In the genomic region with DNA sequence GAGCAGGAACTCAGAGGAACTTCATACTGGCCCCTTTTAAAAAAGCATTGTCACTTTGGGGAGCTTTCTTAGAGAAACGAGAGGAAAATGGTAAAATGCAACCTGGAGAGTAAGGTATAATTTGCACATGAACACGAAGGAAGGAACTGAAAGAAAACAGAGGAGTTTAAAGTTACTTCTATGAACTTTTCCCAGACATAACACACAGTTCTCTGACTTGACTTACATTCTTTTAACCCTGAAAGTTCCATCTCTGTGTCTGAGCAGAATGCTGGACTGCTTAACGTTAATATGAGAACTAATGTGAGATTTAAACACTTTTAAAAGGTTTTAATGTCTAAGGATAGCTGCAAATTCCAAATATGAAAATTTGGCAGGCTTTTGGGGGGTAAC, we compare ENCODE assay signal across 13 cellular contexts.
DNase-seq lines count a peak whose midpoint lies in the region; ATAC-seq and TF ChIP-seq lines count a peak whose summit lies in the region.
"Had no signal": no experiment of that assay in that cellular context is flagged by ENCODE, and none has a peak within 500 bp of the region (broad histone marks: within the 10 kb centered on the region; RNA-seq: fewer than 3 reads in every experiment).

No MANE protein-coding gene starts in this region.

- H3K36me3 ChIP-seq in IMR-90 (ENCODE audit: control insufficient read depth, insufficient read depth, low read length) (no peaks in the 10 kb centered on the region), breast epithelium (no peaks in the 10 kb centered on the region), left lung (no peaks in the 10 kb centered on the region), stomach smooth muscle (ENCODE audit: control insufficient read depth in 2 of 2, insufficient read depth in 2 of 2, low read length in 2 of 2) (no peaks in the 10 kb centered on the region)

- dilution Hi-C loops in IMR-90 (cut with HindIII; ENCODE audit: low sequenced_read_pairs, unreplicated experiment), result no loop called here

- in situ Hi-C loops in IMR-90 (cut with MboI; ENCODE audit: low sequenced_read_pairs), result no loop called here

- TF ChIP-seq CTCF in IMR-90 (conservative IDR thresholded peaks at IDR 0.05; ENCODE audit: low read depth, low read length), result no peak
- no peak for TF ChIP-seq CTCF in breast epithelium (IDR thresholded peaks at IDR 0.05)
- no peak for TF ChIP-seq CTCF in left lung (IDR thresholded peaks at IDR 0.05)
- no peak for TF ChIP-seq CTCF in omental fat pad (IDR thresholded peaks at IDR 0.05)

- H3K4me1 ChIP-seq in IMR-90 (ENCODE audit: control insufficient read depth, insufficient read depth, low read length) (peaks cover 6% of the 10 kb centered on the region), breast epithelium (peaks cover 3 to 12% of the 10 kb centered on the region in 2 donors), left lung (peaks cover 13 to 24% of the 10 kb centered on the region in 2 donors), stomach smooth muscle (ENCODE audit: control insufficient read depth, insufficient read depth, low read length) (peaks cover 42% of the 10 kb centered on the region)

- no peak overlapping the region for H2BK120ac ChIP-seq in IMR-90 (ENCODE audit: low read depth, low read length)

- H2AFZ ChIP-seq in IMR-90 (replicated peaks; ENCODE audit: low read length, poor library complexity), result no peak overlapping the region

- H4K20me1 ChIP-seq in IMR-90 (ENCODE audit: insufficient read depth, low read length), result no peaks in the 10 kb centered on the region

- no peak overlapping the region for H3K4ac ChIP-seq in IMR-90 (ENCODE audit: low read depth, low read length)

- TF ChIP-seq POLR2A in IMR-90 (IDR thresholded peaks at IDR 0.05; ENCODE audit: low read depth, low read length) (no peak), breast epithelium (IDR thresholded peaks at IDR 0.05) (no peak)

- no peak overlapping the region for H3K14ac ChIP-seq in IMR-90 (replicated peaks; ENCODE audit: low read depth, low read length)

- H3K18ac ChIP-seq in IMR-90 (ENCODE audit: low read depth, low read length), result no peak overlapping the region

- no peak overlapping the region for H4K91ac ChIP-seq in IMR-90 (ENCODE audit: insufficient read depth, low read depth, low read length)

- BruUV-seq in IMR-90 (replicated peaks; lab: Mats Ljungman, UMichigan), result no TSS peak

- DNase-seq in IMR-90 (no peak), breast epithelium (ENCODE audit: low spot score in 2 of 2) (no peak), left lung (no peak), SW 1271 (lab: John Stamatoyannopoulos, UW) (no peak), omental fat pad (ENCODE audit: low spot score) (no peak), NCI-H2171 (lab: John Stamatoyannopoulos, UW) (no peak)
- DNase-seq: activated naive CD4-positive, alpha-beta T cell treated with anti-CD3 and anti-CD28 coated beads for 36 hours; CD4-positive, alpha-beta memory T cell; endodermal cell; Kasumi-1 had no signal

- H2BK15ac ChIP-seq in IMR-90 (ENCODE audit: low read depth, low read length), result no peak overlapping the region

- no peaks in the 10 kb centered on the region for H3K27me3 ChIP-seq in IMR-90 (ENCODE audit: control insufficient read depth, insufficient read depth, low read length)
- H3K27me3 ChIP-seq in breast epithelium, result no peaks in the 10 kb centered on the region
- no peaks in the 10 kb centered on the region for H3K27me3 ChIP-seq in left lung
- H3K27me3 ChIP-seq in stomach smooth muscle (ENCODE audit: control insufficient read depth in 1 of 2, insufficient read depth in 2 of 2, low read length in 2 of 2), result no peaks in the 10 kb centered on the region

- no peaks in the 10 kb centered on the region for H3K9me3 ChIP-seq in IMR-90 (ENCODE audit: control insufficient read depth, insufficient read depth, low read length)
- H3K9me3 ChIP-seq in breast epithelium, result no peaks in the 10 kb centered on the region
- no peaks in the 10 kb centered on the region for H3K9me3 ChIP-seq in left lung
- H3K9me3 ChIP-seq in stomach smooth muscle (ENCODE audit: control insufficient read depth in 2 of 2, low read length in 2 of 2), result no peaks in the 10 kb centered on the region

- H3K9ac ChIP-seq in IMR-90 (ENCODE audit: low read depth, low read length), result no peak overlapping the region
- peak overlapping the region; percentile 22 to 70 for H3K9ac ChIP-seq in stomach smooth muscle (ENCODE audit: low read length in 2 of 2)

- no peaks in the 10 kb centered on the region for H3K79me1 ChIP-seq in IMR-90 (ENCODE audit: low read depth in 1 of 2, low read length in 2 of 2)

- no peak overlapping the region for H2BK20ac ChIP-seq in IMR-90 (ENCODE audit: low read depth, low read length)

- H2AK5ac ChIP-seq in IMR-90 (ENCODE audit: low read depth, low read length), result no peak overlapping the region

- WGBS in IMR-90 (ENCODE audit: extremely low coverage in 2 of 2, insufficient read length in 1 of 2), 2 experiments, result no CpG with 5 or more reads among the region's 3 CpGs

- no peak for ATAC-seq in IMR-90 (ENCODE audit: low read depth)
- peak; percentile 9 for ATAC-seq in left lung
- ATAC-seq in omental fat pad (ENCODE audit: low FRiP score), result no peak
- ATAC-seq in GM19328 (IDR thresholded peaks at IDR 0.05; ENCODE audit: unreplicated experiment), result no peak
- ATAC-seq: HCT116 had no signal

- intact Hi-C loops in IMR-90 (cut with micrococcal nuclease), result loop anchor here (5.0 kb wide), 1 partner anchor 268 kb away; no protein-coding TSS in a partner anchor
- intact Hi-C loops in breast epithelium (cut with DNase I; ENCODE audit: low total_unique reads), result no loop called here
- intact Hi-C loops in left lung (cut with DNase I), result no loop called here

- no peak overlapping the region for H3K56ac ChIP-seq in IMR-90 (ENCODE audit: extremely low read depth, insufficient read depth, low read length)

- CTCF ChIA-PET in IMR-90 (lab: Yijun Ruan, JAX), result no interaction called here

- no peak overlapping the region for H2BK5ac ChIP-seq in IMR-90 (ENCODE audit: low read depth, low read length, poor library complexity, severe bottlenecking)

- H3K23ac ChIP-seq in IMR-90 (ENCODE audit: low read depth, low read length), result no peak overlapping the region

- H3K4me2 ChIP-seq in IMR-90 (ENCODE audit: low read depth, low read length), result peak overlapping the region; percentile 50; the same call in 1 of the 2 replicates

- H4K8ac ChIP-seq in IMR-90 (ENCODE audit: low read depth in 2 of 2, low read length in 2 of 2), result peak overlapping the region; percentile 78 to 92; a peak in 3 of 4 replicates

- POLR2A ChIA-PET in IMR-90 (lab: Charles Lee; ENCODE audit: unreplicated experiment), result no interaction called here

- H3K27ac ChIP-seq in IMR-90 (ENCODE audit: insufficient read depth, low read length) (no peak overlapping the region), breast epithelium (peak overlapping the region; percentile 84 to 87), left lung (peak overlapping the region; percentile 81 to 83), stomach smooth muscle (ENCODE audit: low read length) (peak overlapping the region; percentile 75)

- no peak for TF ChIP-seq RAD21 in IMR-90 (IDR thresholded peaks at IDR 0.05; ENCODE audit: low read length)

- H4K5ac ChIP-seq in IMR-90 (ENCODE audit: low read depth, low read length), result peak overlapping the region; percentile 72; the same call in 1 of the 2 replicates

- no peak overlapping the region for H3K4me3 ChIP-seq in IMR-90 (ENCODE audit: insufficient read depth, low read depth, low read length)
- peak overlapping the region; percentile 24 to 60 (median 40) for H3K4me3 ChIP-seq in breast epithelium
- peak overlapping the region; percentile 6 to 18 for H3K4me3 ChIP-seq in left lung
- H3K4me3 ChIP-seq in stomach smooth muscle (ENCODE audit: low read length in 2 of 2), result peak overlapping the region; percentile 74 to 78

- H2AK9ac ChIP-seq in IMR-90 (replicated peaks; ENCODE audit: low read depth, low read length, poor library complexity), result no peak overlapping the region

- H3K9me1 ChIP-seq in IMR-90 (ENCODE audit: insufficient read depth, low read length), result no peaks in the 10 kb centered on the region

TF ChIP-seq in IMR-90, 13 proteins besides CTCF, POLR2A, EP300 and RAD21:
- TF ChIP-seq MAZ (IDR thresholded peaks at IDR 0.05; ENCODE audit: borderline replicate concordance, low read depth, low read length), result no peak
- TF ChIP-seq FOS (IDR thresholded peaks at IDR 0.05; ENCODE audit: low read depth, low read length), result no peak
- no peak for TF ChIP-seq CEBPB (IDR thresholded peaks at IDR 0.05; ENCODE audit: low read depth, low read length)
- TF ChIP-seq MAFK (IDR thresholded peaks at IDR 0.05; ENCODE audit: low read depth, low read length), result no peak
- TF ChIP-seq RCOR1 (IDR thresholded peaks at IDR 0.05; ENCODE audit: insufficient replicate concordance, low read length), result no peak
- no peak for TF ChIP-seq NFE2L2 (IDR thresholded peaks at IDR 0.05; ENCODE audit: low read depth, low read length)
- TF ChIP-seq, protein P1, sequence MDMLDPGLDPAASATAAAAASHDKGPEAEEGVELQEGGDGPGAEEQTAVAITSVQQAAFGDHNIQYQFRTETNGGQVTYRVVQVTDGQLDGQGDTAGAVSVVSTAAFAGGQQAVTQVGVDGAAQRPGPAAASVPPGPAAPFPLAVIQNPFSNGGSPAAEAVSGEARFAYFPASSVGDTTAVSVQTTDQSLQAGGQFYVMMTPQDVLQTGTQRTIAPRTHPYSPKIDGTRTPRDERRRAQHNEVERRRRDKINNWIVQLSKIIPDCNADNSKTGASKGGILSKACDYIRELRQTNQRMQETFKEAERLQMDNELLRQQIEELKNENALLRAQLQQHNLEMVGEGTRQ (IDR thresholded peaks at IDR 0.05; ENCODE audit: low read depth, low read length), result no peak
- no peak for TF ChIP-seq SMC3 (IDR thresholded peaks at IDR 0.05; ENCODE audit: low read depth, low read length)
- TF ChIP-seq, protein P2, sequence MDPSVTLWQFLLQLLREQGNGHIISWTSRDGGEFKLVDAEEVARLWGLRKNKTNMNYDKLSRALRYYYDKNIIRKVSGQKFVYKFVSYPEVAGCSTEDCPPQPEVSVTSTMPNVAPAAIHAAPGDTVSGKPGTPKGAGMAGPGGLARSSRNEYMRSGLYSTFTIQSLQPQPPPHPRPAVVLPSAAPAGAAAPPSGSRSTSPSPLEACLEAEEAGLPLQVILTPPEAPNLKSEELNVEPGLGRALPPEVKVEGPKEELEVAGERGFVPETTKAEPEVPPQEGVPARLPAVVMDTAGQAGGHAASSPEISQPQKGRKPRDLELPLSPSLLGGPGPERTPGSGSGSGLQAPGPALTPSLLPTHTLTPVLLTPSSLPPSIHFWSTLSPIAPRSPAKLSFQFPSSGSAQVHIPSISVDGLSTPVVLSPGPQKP (IDR thresholded peaks at IDR 0.05; ENCODE audit: borderline replicate concordance, low read depth, low read length), result no peak
- TF ChIP-seq RFX5 (IDR thresholded peaks at IDR 0.05; ENCODE audit: low read depth, low read length), result no peak
- TF ChIP-seq BHLHE40 (IDR thresholded peaks at IDR 0.05; ENCODE audit: low read depth, low read length), result no peak
- TF ChIP-seq CHD1 (IDR thresholded peaks at IDR 0.05; ENCODE audit: low read depth, low read length), result no peak
- no peak for TF ChIP-seq MXI1 (IDR thresholded peaks at IDR 0.05; ENCODE audit: borderline replicate concordance, low read depth, low read length)
